Comparison of ENCODE assay signal across 1 cellular context in the genomic region with DNA sequence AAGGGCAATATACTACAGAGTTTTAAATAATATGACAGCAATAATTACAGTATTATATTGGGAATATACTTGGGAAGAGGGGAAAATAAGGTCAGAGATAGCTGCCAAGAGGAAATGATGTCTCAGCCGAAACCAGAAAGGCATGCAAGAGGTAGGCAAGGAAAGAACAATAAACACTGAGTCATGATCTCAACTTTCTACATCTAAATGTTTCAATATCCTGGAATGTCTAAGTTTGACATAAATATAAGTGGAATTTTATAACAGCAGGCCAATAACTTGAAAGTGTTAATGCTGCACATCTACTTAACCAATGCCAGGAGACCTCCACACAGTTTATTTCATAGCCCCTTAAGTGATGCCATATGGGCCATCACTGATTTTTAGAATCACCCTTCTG.
TF ChIP-seq lines count a peak whose summit lies in the region.

No MANE protein-coding gene starts in this region.

TF ChIP-seq in GM23338, 12 proteins besides CTCF, POLR2A, EP300 and RAD21 (continued from another document):
- TF ChIP-seq, protein P1, sequence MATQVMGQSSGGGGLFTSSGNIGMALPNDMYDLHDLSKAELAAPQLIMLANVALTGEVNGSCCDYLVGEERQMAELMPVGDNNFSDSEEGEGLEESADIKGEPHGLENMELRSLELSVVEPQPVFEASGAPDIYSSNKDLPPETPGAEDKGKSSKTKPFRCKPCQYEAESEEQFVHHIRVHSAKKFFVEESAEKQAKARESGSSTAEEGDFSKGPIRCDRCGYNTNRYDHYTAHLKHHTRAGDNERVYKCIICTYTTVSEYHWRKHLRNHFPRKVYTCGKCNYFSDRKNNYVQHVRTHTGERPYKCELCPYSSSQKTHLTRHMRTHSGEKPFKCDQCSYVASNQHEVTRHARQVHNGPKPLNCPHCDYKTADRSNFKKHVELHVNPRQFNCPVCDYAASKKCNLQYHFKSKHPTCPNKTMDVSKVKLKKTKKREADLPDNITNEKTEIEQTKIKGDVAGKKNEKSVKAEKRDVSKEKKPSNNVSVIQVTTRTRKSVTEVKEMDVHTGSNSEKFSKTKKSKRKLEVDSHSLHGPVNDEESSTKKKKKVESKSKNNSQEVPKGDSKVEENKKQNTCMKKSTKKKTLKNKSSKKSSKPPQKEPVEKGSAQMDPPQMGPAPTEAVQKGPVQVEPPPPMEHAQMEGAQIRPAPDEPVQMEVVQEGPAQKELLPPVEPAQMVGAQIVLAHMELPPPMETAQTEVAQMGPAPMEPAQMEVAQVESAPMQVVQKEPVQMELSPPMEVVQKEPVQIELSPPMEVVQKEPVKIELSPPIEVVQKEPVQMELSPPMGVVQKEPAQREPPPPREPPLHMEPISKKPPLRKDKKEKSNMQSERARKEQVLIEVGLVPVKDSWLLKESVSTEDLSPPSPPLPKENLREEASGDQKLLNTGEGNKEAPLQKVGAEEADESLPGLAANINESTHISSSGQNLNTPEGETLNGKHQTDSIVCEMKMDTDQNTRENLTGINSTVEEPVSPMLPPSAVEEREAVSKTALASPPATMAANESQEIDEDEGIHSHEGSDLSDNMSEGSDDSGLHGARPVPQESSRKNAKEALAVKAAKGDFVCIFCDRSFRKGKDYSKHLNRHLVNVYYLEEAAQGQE (IDR thresholded peaks at IDR 0.05; ENCODE audit: unreplicated experiment): no peak
